In the genomic region with DNA sequence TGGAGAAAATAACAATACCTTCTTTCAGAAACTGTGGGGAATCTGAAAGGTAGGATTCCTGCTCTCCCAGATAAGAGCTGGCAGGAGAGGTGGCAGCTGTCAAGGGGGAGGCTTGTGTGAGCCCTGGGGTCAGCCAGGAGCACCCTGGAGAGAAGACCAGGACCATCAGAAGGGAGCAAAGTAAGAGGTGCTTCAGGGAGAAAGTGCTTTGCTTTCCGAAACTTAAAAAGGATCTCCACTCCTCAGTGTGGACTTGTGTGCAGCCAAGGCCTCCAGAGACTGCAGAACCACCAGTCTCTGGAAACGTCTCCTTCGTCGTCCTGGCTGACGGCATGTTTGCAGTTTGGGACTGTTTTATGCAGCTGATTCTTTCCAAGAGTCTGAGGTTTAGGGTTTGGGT, we compare ENCODE assay signal across 26 cellular contexts. TPM values are rescaled to one million over a fixed set of nuclear protein-coding genes. Genes with fewer than 3 reads are reported as not detected.
A peak's percentile ranks its signal among the peaks of the same experiment; 100 is the strongest.
DNase-seq lines count a peak whose midpoint lies in the region; ATAC-seq, FAIRE-seq and TF ChIP-seq lines count a peak whose summit lies in the region.
"Had no signal": no experiment of that assay in that cellular context is flagged by ENCODE, and none has a peak within 500 bp of the region (broad histone marks: within the 10 kb centered on the region; RNA-seq: fewer than 3 reads in every experiment).

No MANE protein-coding gene starts in this region.

- H3K27ac Mint-ChIP-seq in GM23338 (no peak overlapping the region), astrocyte (ENCODE audit: unreplicated experiment) (no peak overlapping the region), T-cell (no peak overlapping the region)
- H3K27ac Mint-ChIP-seq: CD4-positive, alpha-beta T cell had no signal

- TF ChIP-seq CTCF in GM23338 (conservative IDR thresholded peaks at IDR 0.05; ENCODE audit: low read depth in 2 of 2) (no peak), astrocyte (IDR thresholded peaks at IDR 0.05; ENCODE audit: insufficient read depth, low read depth, low read length) (no peak)

- CTCF ChIA-PET in T-cell (lab: Charles Lee), result no interaction called here

- H3F3A ChIP-seq in GM23338 (replicated peaks; ENCODE audit: low read depth), result no peaks in the 10 kb centered on the region

- no peaks in the 10 kb centered on the region for H3K9me3 ChIP-seq in astrocyte (ENCODE audit: insufficient read depth, low read depth, low read length)
- H3K9me3 ChIP-seq: BLaER1 treated with 17β-estradiol and CSF1 and Interleukin-3, amounts not matched to agents 10 nM and 100 nM; SJCRH30 had no signal

- DNase-seq in GM23338 (ENCODE audit: low spot score), result no peak
- DNase-seq in astrocyte (ENCODE audit: low read depth), result no peak
- peak; percentile 68 for DNase-seq in islet precursor cell
- DNase-seq in retina, result peak; percentile 43
- no peak for DNase-seq in T-cell
- DNase-seq in mesenteric fat pad (ENCODE audit: low spot score), result no peak
- DNase-seq in posterior vena cava (ENCODE audit: low spot score), result no peak
- DNase-seq: AML-193; CD4-positive, alpha-beta T cell; COR-L47; DMS53; HCEC 1CT; IMR-90; NCI-H1092; NCI-H1436; NCI-H2029; NCI-H446; NCI-H524 treated with DMSO at 0.1 percent for 48 hours; NCI-H774; SJCRH30 had no signal

- no peak overlapping the region for H3K9ac ChIP-seq in astrocyte (ENCODE audit: low read length)
- H3K9ac ChIP-seq: BLaER1 treated with 17β-estradiol and CSF1 and Interleukin-3, amounts not matched to agents 10 nM and 100 nM; KMS-11 had no signal

- ATAC-seq in GM23338 (peak; percentile 64), T-cell (replicated peaks in 1 of 4) (no peak)
- ATAC-seq: SK-N-SH treated with all-trans-retinoic acid at 6 μM for 48 hours had no signal

- POLR2A ChIA-PET in T-cell (lab: Charles Lee), result no interaction called here

- peaks cover 6% of the 10 kb centered on the region; the same call in 1 of the 2 replicates for H3K9me2 ChIP-seq in GM23338 (ENCODE audit: insufficient read depth)

- H3K4me3 ChIP-seq in GM23338 (no peak overlapping the region), astrocyte (ENCODE audit: insufficient read depth, low read depth, low read length) (no peak overlapping the region)
- H3K4me3 ChIP-seq: BLaER1 treated with 17β-estradiol and CSF1 and Interleukin-3, amounts not matched to agents 10 nM and 100 nM; SJCRH30 had no signal

- H3K27me3 ChIP-seq in GM23338 (ENCODE audit: insufficient read depth) (no peaks in the 10 kb centered on the region), astrocyte (ENCODE audit: insufficient read depth, low read length) (no peaks in the 10 kb centered on the region)
- H3K27me3 ChIP-seq: BLaER1 treated with 17β-estradiol and CSF1 and Interleukin-3, amounts not matched to agents 10 nM and 100 nM; SJCRH30 had no signal

- H3K36me3 ChIP-seq in GM23338 (ENCODE audit: insufficient read depth), result no peaks in the 10 kb centered on the region
- H3K36me3 ChIP-seq in astrocyte (ENCODE audit: insufficient read depth, low read length), result no peaks in the 10 kb centered on the region
- H3K36me3 ChIP-seq: BLaER1 treated with 17β-estradiol and CSF1 and Interleukin-3, amounts not matched to agents 10 nM and 100 nM; SJCRH30 had no signal

- H3K4me3 Mint-ChIP-seq in GM23338 (no peak overlapping the region), astrocyte (ENCODE audit: unreplicated experiment) (no peak overlapping the region), T-cell (no peak overlapping the region)
- H3K4me3 Mint-ChIP-seq: CD4-positive, alpha-beta T cell had no signal

- peaks cover 9% of the 10 kb centered on the region for H3K27me3 Mint-ChIP-seq in GM23338 (ENCODE audit: insufficient read depth, low read depth, poor library complexity)
- peaks cover 23% of the 10 kb centered on the region for H3K27me3 Mint-ChIP-seq in astrocyte (ENCODE audit: low read depth, unreplicated experiment)
- peaks cover 5 to 19% of the 10 kb centered on the region in 2 donors for H3K27me3 Mint-ChIP-seq in T-cell

- no peaks in the 10 kb centered on the region for H3K79me2 ChIP-seq in GM23338 (replicated peaks; ENCODE audit: insufficient read depth)
- no peaks in the 10 kb centered on the region for H3K79me2 ChIP-seq in astrocyte (ENCODE audit: insufficient read depth, low read length)

- H3K4me2 ChIP-seq in GM23338, result peak overlapping the region; percentile 5
- H3K4me2 ChIP-seq in astrocyte (ENCODE audit: low read length), result peak overlapping the region; percentile 56
- H3K4me2 ChIP-seq: BLaER1 treated with 17β-estradiol and CSF1 and Interleukin-3, amounts not matched to agents 10 nM and 100 nM; KMS-11 had no signal

- no peak for FAIRE-seq in astrocyte (lab: Jason Lieb, UNC)
- FAIRE-seq: A204.1, GM18507 had no signal

- intact Hi-C loops in posterior vena cava (cut with DNase I), result no loop called here

- no peaks in the 10 kb centered on the region; the same call in 2 of the 3 replicates for H3K36me3 Mint-ChIP-seq in GM23338 (ENCODE audit: low read depth)
- no peaks in the 10 kb centered on the region for H3K36me3 Mint-ChIP-seq in astrocyte (ENCODE audit: low read depth, unreplicated experiment)
- H3K36me3 Mint-ChIP-seq in T-cell, result no peaks in the 10 kb centered on the region

- H3K27ac ChIP-seq in GM23338 (ENCODE audit: low read depth), result no peak overlapping the region
- no peak overlapping the region for H3K27ac ChIP-seq in astrocyte (ENCODE audit: low read depth, low read length)
- H3K27ac ChIP-seq: BLaER1 treated with 17β-estradiol and CSF1 and Interleukin-3, amounts not matched to agents 10 nM and 100 nM; KMS-11; SJCRH30 had no signal

- H3K9me3 Mint-ChIP-seq in GM23338 (no peaks in the 10 kb centered on the region; the same call in 2 of the 3 replicates), astrocyte (ENCODE audit: unreplicated experiment) (peaks cover 3% of the 10 kb centered on the region), T-cell (peaks cover 0 to 14% (median 7%) of the 10 kb centered on the region in 3 donors)
- H3K9me3 Mint-ChIP-seq: CD4-positive, alpha-beta T cell had no signal

- H3K4me1 Mint-ChIP-seq in GM23338 (peaks cover 61% of the 10 kb centered on the region), astrocyte (ENCODE audit: low read depth, unreplicated experiment) (no peaks in the 10 kb centered on the region), T-cell (no peaks in the 10 kb centered on the region)

- H4K20me1 ChIP-seq in GM23338 (replicated peaks; ENCODE audit: insufficient read depth), result no peaks in the 10 kb centered on the region
- no peaks in the 10 kb centered on the region for H4K20me1 ChIP-seq in astrocyte (ENCODE audit: insufficient read depth, low read length)
- H4K20me1 ChIP-seq: BLaER1 treated with 17β-estradiol and CSF1 and Interleukin-3, amounts not matched to agents 10 nM and 100 nM had no signal

- peaks cover 55% of the 10 kb centered on the region for H3K4me1 ChIP-seq in GM23338 (ENCODE audit: insufficient read depth)
- H3K4me1 ChIP-seq in astrocyte (ENCODE audit: insufficient read depth, low read length), result peaks cover 18% of the 10 kb centered on the region
- H3K4me1 ChIP-seq: BLaER1 treated with 17β-estradiol and CSF1 and Interleukin-3, amounts not matched to agents 10 nM and 100 nM; SJCRH30 had no signal

- H2AFZ ChIP-seq in GM23338 (no peak overlapping the region), astrocyte (ENCODE audit: low read depth, low read length) (peak overlapping the region; percentile 52)

RNA-seq across cellular contexts. Expression of a gene that starts 13.7 kb away (rescaled TPM):
- 4.4 and 5.8 TPM in 2 replicates for total RNA-seq in GM23338 (2014; rRNA removed; shearing (Covaris generic))
- 4.4 and 4.8 TPM in 2 replicates for polyA plus RNA-seq in GM23338 (2016; fragmentation: Nextera tagmentation; extraction: Ambion mirVana)
- 33.8 and 37.7 TPM in 2 replicates for total RNA-seq in astrocyte
- total RNA-seq in T-cell, result under 1 TPM in 3 of 5 donors, not detected in 2; 0.13 to 0.35 (median 0.23) TPM
- 2.2 TPM for total RNA-seq in mesenteric fat pad
- 1 to 10 TPM; 1.1 to 3.2 TPM for total RNA-seq in posterior vena cava
- total RNA-seq: CD4-positive, alpha-beta T cell; G401 had no signal

Comparison
In these comparisons a context has a peak if more than half of its experiments do, and no peak if none do; other contexts are left out.
1. DNase-seq: peak in islet precursor cell (single experiment) and retina (single experiment); none in GM23338 (single experiment), astrocyte (single experiment), T-cell (0 of 34), mesenteric fat pad (single experiment) and posterior vena cava (single experiment).